2 cellular contexts compared by ENCODE assay signal in the genomic region with DNA sequence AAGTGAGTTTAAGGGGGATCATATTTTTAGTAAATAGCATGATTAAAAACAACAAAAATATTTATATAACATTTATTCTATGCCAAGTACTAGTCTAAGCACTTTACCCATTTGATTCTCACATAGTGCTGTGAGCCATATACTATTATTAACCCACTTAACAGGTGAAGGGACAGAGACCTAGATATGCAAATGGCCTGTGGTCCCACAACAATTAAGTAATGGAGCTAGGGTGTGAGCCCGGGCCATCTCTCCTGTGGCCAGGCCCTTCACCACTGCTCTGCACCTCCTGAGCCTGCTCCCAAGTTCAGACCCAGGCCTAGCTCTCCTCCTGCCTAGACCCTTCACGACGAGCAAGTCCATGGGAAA.
TF ChIP-seq lines count a peak whose summit lies in the region.

No MANE protein-coding gene starts in this region.

TF ChIP-seq in HEK293, 187 proteins besides CTCF, POLR2A, EP300 and RAD21:
- TF ChIP-seq ZNF623 (tag by site-specific recombination; IDR thresholded peaks at IDR 0.05) (peak; percentile 91), ZNF561 (tag by site-specific recombination; IDR thresholded peaks at IDR 0.05; ENCODE audit: borderline replicate concordance) (no peak)

TF ChIP-seq in H1, 55 proteins besides CTCF, POLR2A, EP300 and RAD21:
- TF ChIP-seq KDM1A (IDR thresholded peaks at IDR 0.05; ENCODE audit: borderline replicate concordance, low read length) (peak; percentile 56; the same call in 1 of the 2 replicates), JUN (IDR thresholded peaks at IDR 0.05; ENCODE audit: low read depth, low read length) (no peak), YY1 (IDR thresholded peaks at IDR 0.05; ENCODE audit: low read depth, low read length) (no peak), TEAD4 (IDR thresholded peaks at IDR 0.05; ENCODE audit: low read depth, low read length) (no peak), POU5F1 (IDR thresholded peaks at IDR 0.05; ENCODE audit: low read depth, low read length) (no peak), CEBPB (IDR thresholded peaks at IDR 0.05; ENCODE audit: low read depth, low read length) (no peak), SP2 (IDR thresholded peaks at IDR 0.05; ENCODE audit: low read length) (no peak), TBP (IDR thresholded peaks at IDR 0.05; ENCODE audit: low read depth, low read length) (no peak), BACH1 (IDR thresholded peaks at IDR 0.05; ENCODE audit: low read length) (no peak)
